In genomic region chr1:89608627-89609338, GRCh38 we compare ENCODE assay signal across 9 cellular contexts. TPM values are rescaled to one million over a fixed set of nuclear protein-coding genes. Genes with fewer than 3 reads are reported as not detected.
DNase-seq lines count a peak whose midpoint lies in the region; ATAC-seq and TF ChIP-seq lines count a peak whose summit lies in the region.
"Had no signal": no experiment of that assay in that cellular context is flagged by ENCODE, and none has a peak within 500 bp of the region (broad histone marks: within the 10 kb centered on the region; RNA-seq: fewer than 3 reads in every experiment).

No MANE protein-coding gene starts in this region.

- H3K27ac Mint-ChIP-seq in activated CD4-positive, alpha-beta T cell treated with anti-CD3 and anti-CD28 coated beads for 36 hours: peak overlapping the region; percentile 99
- peak overlapping the region; percentile 91 for H3K27ac Mint-ChIP-seq in activated naive CD4-positive, alpha-beta T cell treated with anti-CD3 and anti-CD28 coated beads for 36 hours
- H3K27ac Mint-ChIP-seq in naive B cell: peak overlapping the region in 5 of 6 donors; percentile 54 to 96 (median 93)

- CTCF ChIA-PET in activated CD4-positive, alpha-beta T cell treated with anti-CD3 and anti-CD28 coated beads for 36 hours (lab: Charles Lee): interaction anchor here (0.7 to 2.4 kb wide), 19 partner anchors 8 to 237 kb away, joined by 3 to 15 read pairs (median 5); partner anchors contain the start of gene LRRC8C
- CTCF ChIA-PET in activated naive CD4-positive, alpha-beta T cell treated with anti-CD3 and anti-CD28 coated beads for 36 hours (lab: Charles Lee): interaction anchor here (0.5 to 4.5 kb wide), 15 partner anchors 9 to 625 kb away, joined by 3 to 29 read pairs (median 4); partner anchors contain the start of gene LRRC8B

- no peak overlapping the region for H3K9ac ChIP-seq in subcutaneous abdominal adipose tissue (ENCODE audit: low read length in 5 of 5)

- peaks cover 10% of the 10 kb centered on the region for H3K36me3 Mint-ChIP-seq in activated CD4-positive, alpha-beta T cell treated with anti-CD3 and anti-CD28 coated beads for 36 hours (ENCODE audit: low read depth)
- no peaks in the 10 kb centered on the region for H3K36me3 Mint-ChIP-seq in activated naive CD4-positive, alpha-beta T cell treated with anti-CD3 and anti-CD28 coated beads for 36 hours (ENCODE audit: low read depth)
- H3K36me3 Mint-ChIP-seq in naive B cell: no peaks in the 10 kb centered on the region

- H3K4me1 Mint-ChIP-seq in activated CD4-positive, alpha-beta T cell treated with anti-CD3 and anti-CD28 coated beads for 36 hours: peaks cover 92% of the 10 kb centered on the region
- H3K4me1 Mint-ChIP-seq in activated naive CD4-positive, alpha-beta T cell treated with anti-CD3 and anti-CD28 coated beads for 36 hours (ENCODE audit: low read depth): peaks cover 93% of the 10 kb centered on the region
- peaks cover 24 to 42% (median 28%) of the 10 kb centered on the region in 3 donors for H3K4me1 Mint-ChIP-seq in naive B cell

- peak; percentile 5 for ATAC-seq in activated CD4-positive, alpha-beta T cell treated with anti-CD3 and anti-CD28 coated beads for 36 hours
- ATAC-seq in naive B cell (ENCODE audit: low read depth in 2 of 2): no peak

- POLR2A ChIA-PET in activated CD4-positive, alpha-beta T cell treated with anti-CD3 and anti-CD28 coated beads for 36 hours (lab: Charles Lee): interaction anchor here (0.6 to 2.8 kb wide), 19 partner anchors 10 to 482 kb away, joined by 3 to 19 read pairs (median 4); partner anchors contain the start of genes GBP2, LRRC8B and LRRC8C

- H3K27me3 ChIP-seq in subcutaneous abdominal adipose tissue (ENCODE audit: control insufficient read depth in 5 of 5, insufficient read depth in 4 of 5, low read length in 5 of 5) (no peaks in the 10 kb centered on the region), BE2C (no peaks in the 10 kb centered on the region)
- H3K27me3 ChIP-seq: esophagus squamous epithelium had no signal

- no peaks in the 10 kb centered on the region for H3K27me3 Mint-ChIP-seq in activated CD4-positive, alpha-beta T cell treated with anti-CD3 and anti-CD28 coated beads for 36 hours
- H3K27me3 Mint-ChIP-seq in activated naive CD4-positive, alpha-beta T cell treated with anti-CD3 and anti-CD28 coated beads for 36 hours (ENCODE audit: low read depth): no peaks in the 10 kb centered on the region
- no peaks in the 10 kb centered on the region for H3K27me3 Mint-ChIP-seq in naive B cell

- DNase-seq in activated CD4-positive, alpha-beta T cell treated with anti-CD3 and anti-CD28 coated beads for 36 hours: peak; percentile 79
- DNase-seq in activated naive CD4-positive, alpha-beta T cell treated with anti-CD3 and anti-CD28 coated beads for 36 hours: peak; percentile 65
- DNase-seq in naive B cell: no peak
- no peak for DNase-seq in BE2C
- no peak for DNase-seq in NCI-H345 (lab: John Stamatoyannopoulos, UW)
- no peak for DNase-seq in C1 segment of cervical spinal cord (lab: John Stamatoyannopoulos, UW)
- DNase-seq in hippocampal formation (lab: John Stamatoyannopoulos, UW): no peak
- DNase-seq: esophagus squamous epithelium had no signal

- peak overlapping the region; percentile 72 for H3K4me3 Mint-ChIP-seq in activated CD4-positive, alpha-beta T cell treated with anti-CD3 and anti-CD28 coated beads for 36 hours
- peak overlapping the region; percentile 56 for H3K4me3 Mint-ChIP-seq in activated naive CD4-positive, alpha-beta T cell treated with anti-CD3 and anti-CD28 coated beads for 36 hours
- peak overlapping the region in 5 of 8 donors; percentile 25 to 76 (median 59) for H3K4me3 Mint-ChIP-seq in naive B cell

- no peaks in the 10 kb centered on the region for H3K9me3 Mint-ChIP-seq in activated CD4-positive, alpha-beta T cell treated with anti-CD3 and anti-CD28 coated beads for 36 hours (ENCODE audit: low read depth)
- no peaks in the 10 kb centered on the region for H3K9me3 Mint-ChIP-seq in activated naive CD4-positive, alpha-beta T cell treated with anti-CD3 and anti-CD28 coated beads for 36 hours
- no peaks in the 10 kb centered on the region for H3K9me3 Mint-ChIP-seq in naive B cell

- peak overlapping the region; percentile 6 for H3K27ac ChIP-seq in subcutaneous abdominal adipose tissue (ENCODE audit: low read depth, low read length)

- H3K4me1 ChIP-seq in subcutaneous abdominal adipose tissue (ENCODE audit: control insufficient read depth in 5 of 5, insufficient read depth in 5 of 5, low read length in 5 of 5): peaks cover 4 to 38% (median 35%) of the 10 kb centered on the region in 5 donors
- no peaks in the 10 kb centered on the region for H3K4me1 ChIP-seq in BE2C

- H3K36me3 ChIP-seq in subcutaneous abdominal adipose tissue (ENCODE audit: control insufficient read depth in 5 of 5, insufficient read depth in 5 of 5, low read length in 5 of 5) (no peaks in the 10 kb centered on the region), BE2C (no peaks in the 10 kb centered on the region)
- H3K36me3 ChIP-seq: esophagus squamous epithelium had no signal

- intact Hi-C loops in activated CD4-positive, alpha-beta T cell treated with anti-CD3 and anti-CD28 coated beads for 36 hours (cut with DNase I, micrococcal nuclease): loop anchor here (1.0 to 10.0 kb wide), 7 partner anchors 63 to 561 kb away; partner anchors contain the start of genes ZNF326 (in 2 of the 2), GBP2 (in 1 of the 2) and LRRC8B (in 1 of the 2)
- intact Hi-C loops in activated naive CD4-positive, alpha-beta T cell treated with anti-CD3 and anti-CD28 coated beads for 36 hours (cut with micrococcal nuclease): loop anchor here (1.0 to 5.0 kb wide), 11 partner anchors 24 to 410 kb away; partner anchors contain the start of genes GBP4 and ZNF326

- TF ChIP-seq CTCF in BE2C (IDR thresholded peaks at IDR 0.05; ENCODE audit: low read depth, low read length): no peak

- H3K4me3 ChIP-seq in subcutaneous abdominal adipose tissue (ENCODE audit: low read depth in 1 of 5, low read length in 5 of 5) (no peak overlapping the region), BE2C (ENCODE audit: low read depth, low read length) (no peak overlapping the region)
- H3K4me3 ChIP-seq: esophagus squamous epithelium had no signal

- H3K9me3 ChIP-seq in subcutaneous abdominal adipose tissue (ENCODE audit: control insufficient read depth in 5 of 5, low read length in 5 of 5) (no peaks in the 10 kb centered on the region), BE2C (no peaks in the 10 kb centered on the region)
- H3K9me3 ChIP-seq: esophagus squamous epithelium had no signal

RNA-seq across cellular contexts. Expression of gene LRRC8C, which starts 24.1 kb away (rescaled TPM):
- 10 to 100 TPM; 31.5 to 37.1 TPM for total RNA-seq in activated CD4-positive, alpha-beta T cell treated with anti-CD3 and anti-CD28 coated beads for 36 hours
- 10 to 100 TPM; 13.6 TPM for total RNA-seq in activated naive CD4-positive, alpha-beta T cell treated with anti-CD3 and anti-CD28 coated beads for 36 hours
- polyA plus RNA-seq in naive B cell (ENCODE audit: low read depth in 6 of 6): 1 to 10 TPM; 1.3 to 4.8 (median 2.6) TPM
- polyA plus RNA-seq in BE2C (2012; ENCODE audit: insufficient read depth, insufficient read length, low read depth): 2.7 TPM

Comparison
In these comparisons a context has a peak if more than half of its experiments do, and no peak if none do; other contexts are left out.
1. DNase-seq: peak in activated CD4-positive, alpha-beta T cell treated with anti-CD3 and anti-CD28 coated beads for 36 hours (single experiment) and activated naive CD4-positive, alpha-beta T cell treated with anti-CD3 and anti-CD28 coated beads for 36 hours (single experiment); none in naive B cell (single experiment), BE2C (single experiment), NCI-H345 (single experiment), C1 segment of cervical spinal cord (0 of 14) and hippocampal formation (0 of 2).
2. Peak in every context shown above with its lines, with median percentiles within 50 percentile points of each other: H3K27ac Mint-ChIP-seq and H3K4me3 Mint-ChIP-seq.